18 cellular contexts compared by ENCODE assay signal in the genomic region with DNA sequence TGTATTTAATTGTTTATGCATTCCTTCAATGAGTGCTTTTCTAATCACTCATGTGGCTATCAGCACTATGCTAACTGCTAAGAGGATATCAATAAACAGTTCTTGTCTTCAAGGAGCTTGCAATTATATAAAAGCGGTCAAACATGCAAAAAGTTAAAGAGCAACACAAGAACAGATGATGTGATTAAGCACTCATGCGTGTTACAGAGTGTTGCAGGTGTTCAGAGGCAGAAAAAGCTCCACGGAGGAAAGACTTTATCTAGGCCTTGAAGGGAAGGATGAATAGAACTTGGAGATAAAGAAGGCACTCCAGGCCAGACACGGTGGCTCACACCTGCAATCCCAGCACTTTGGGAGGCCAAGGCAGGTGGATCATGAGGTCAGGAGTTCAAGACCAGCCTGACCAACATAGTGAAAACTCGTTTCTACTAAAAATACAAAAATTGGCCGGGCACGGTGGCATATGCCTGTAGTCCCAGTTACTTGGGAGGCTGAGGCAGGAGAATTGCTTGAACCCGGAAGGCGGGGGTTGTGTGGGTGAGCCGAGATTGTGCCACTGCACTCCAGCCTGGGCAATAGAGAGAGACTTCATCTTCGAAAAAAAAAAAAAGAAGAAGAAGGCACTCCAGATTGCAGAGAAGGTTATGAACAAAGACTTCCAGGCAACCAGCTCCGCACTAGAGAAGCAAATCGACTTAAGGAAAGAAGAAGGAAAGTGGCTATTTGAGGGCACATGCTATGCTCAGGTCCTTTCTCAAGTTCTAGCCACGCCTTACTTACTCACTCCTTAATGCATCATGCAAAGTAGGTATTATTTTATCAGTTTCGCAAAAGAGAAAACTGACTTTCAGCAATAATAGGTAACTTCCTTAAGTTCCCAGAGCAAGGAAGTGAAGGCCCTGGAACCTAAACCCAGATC. TPM values are rescaled to one million over a fixed set of nuclear protein-coding genes. Genes with fewer than 3 reads are reported as not detected.
DNase-seq lines count a peak whose midpoint lies in the region; ATAC-seq and TF ChIP-seq lines count a peak whose summit lies in the region.
"Had no signal": no experiment of that assay in that cellular context is flagged by ENCODE, and none has a peak within 500 bp of the region (broad histone marks: within the 10 kb centered on the region; RNA-seq: fewer than 3 reads in every experiment).

No MANE protein-coding gene starts in this region.

- peaks cover 18 to 32% (median 23%) of the 10 kb centered on the region in 3 donors for H3K36me3 Mint-ChIP-seq in CD8-positive, alpha-beta memory T cell

- H3K4me1 Mint-ChIP-seq in CD8-positive, alpha-beta memory T cell: peaks cover 78 to 96% (median 93%) of the 10 kb centered on the region in 3 donors

- H3K27me3 ChIP-seq in CD8-positive, alpha-beta memory T cell (ENCODE audit: insufficient read depth, low read length, poor library complexity, severe bottlenecking): no peaks in the 10 kb centered on the region
- H3K27me3 ChIP-seq in PC-9 (ENCODE audit: insufficient read depth, low read depth) (no peaks in the 10 kb centered on the region), H7 (ENCODE audit: control insufficient read depth, insufficient read depth, low read length) (peaks cover 2% of the 10 kb centered on the region)
- H3K27me3 ChIP-seq: MG63, right atrium auricular region had no signal

- no peak overlapping the region for H2AFZ ChIP-seq in PC-9

- H4K20me1 ChIP-seq in PC-9 (ENCODE audit: insufficient read depth): no peaks in the 10 kb centered on the region

- H3K4me3 Mint-ChIP-seq in CD8-positive, alpha-beta memory T cell: peak overlapping the region in 4 of 7 donors; percentile 2 to 53 (median 30)
- H3K4me3 Mint-ChIP-seq: activated T-cell treated with anti-CD3 and anti-CD28 coated beads, Interleukin-2, amount 50 U/mL, for 4 hours had no signal

- H3K27ac Mint-ChIP-seq in CD8-positive, alpha-beta memory T cell: peak overlapping the region; percentile 85 to 94 (median 90)

- no peaks in the 10 kb centered on the region for H3K9me3 Mint-ChIP-seq in CD8-positive, alpha-beta memory T cell
- H3K9me3 Mint-ChIP-seq: activated B cell treated with CpG ODN at 0.5 μM for 24 hours; activated T-cell treated with anti-CD3 and anti-CD28 coated beads, Interleukin-2, amount 50 U/mL, for 4 hours had no signal

- H3K4me3 ChIP-seq in CD8-positive, alpha-beta memory T cell (ENCODE audit: low read length): no peak overlapping the region
- no peak overlapping the region for H3K4me3 ChIP-seq in PC-9
- no peak overlapping the region for H3K4me3 ChIP-seq in H7 (ENCODE audit: insufficient read depth, low read depth, low read length)
- H3K4me3 ChIP-seq: MG63, right atrium auricular region had no signal

- no peak for TF ChIP-seq CTCF in PC-9 (conservative IDR thresholded peaks at IDR 0.05)

- H3K27ac ChIP-seq in CD8-positive, alpha-beta memory T cell (ENCODE audit: low read depth, low read length): no peak overlapping the region
- H3K27ac ChIP-seq in PC-9: no peak overlapping the region
- H3K27ac ChIP-seq: C4-2B, right atrium auricular region had no signal

- peaks cover 20% of the 10 kb centered on the region for H3K36me3 ChIP-seq in CD8-positive, alpha-beta memory T cell (ENCODE audit: insufficient read depth, low read length)
- H3K36me3 ChIP-seq in PC-9 (ENCODE audit: low read depth) (no peaks in the 10 kb centered on the region), H7 (replicated peaks; ENCODE audit: control insufficient read depth, insufficient read depth, low read length) (no peaks in the 10 kb centered on the region)
- H3K36me3 ChIP-seq: MG63, right atrium auricular region had no signal

- CTCF ChIA-PET in CD8-positive, alpha-beta memory T cell (lab: Charles Lee): interaction anchor here (0.7 kb wide), 1 partner anchor 28 kb away, joined by 3 read pairs; no protein-coding TSS in a partner anchor
- CTCF ChIA-PET in PC-9 (lab: Charles Lee): interaction anchor here (0.6 kb wide), 1 partner anchor 19 kb away, joined by 5 read pairs; no protein-coding TSS in a partner anchor

- no peaks in the 10 kb centered on the region for H3K79me2 ChIP-seq in PC-9 (ENCODE audit: low read depth)

- POLR2A ChIA-PET in CD8-positive, alpha-beta memory T cell (lab: Charles Lee): interaction anchor here (0.6 to 1.0 kb wide), 3 partner anchors 92 to 345 kb away, joined by 3 read pairs; no protein-coding TSS in a partner anchor
- POLR2A ChIA-PET in PC-9 (lab: Charles Lee; ENCODE audit: unreplicated experiment): interaction anchor here (0.5 kb wide), 1 partner anchor 1158 kb away, joined by 3 read pairs; no protein-coding TSS in a partner anchor

- H3K9me3 ChIP-seq in CD8-positive, alpha-beta memory T cell (ENCODE audit: low read length): no peaks in the 10 kb centered on the region
- no peaks in the 10 kb centered on the region for H3K9me3 ChIP-seq in PC-9 (ENCODE audit: insufficient read depth, low read depth)
- H3K9me3 ChIP-seq: MG63, right atrium auricular region had no signal

- H3K9me2 ChIP-seq in PC-9 (ENCODE audit: insufficient read depth): no peaks in the 10 kb centered on the region

- no TSS peak for BruUV-seq in PC-9 (replicated peaks; lab: Mats Ljungman, UMichigan)

- peaks cover 49% of the 10 kb centered on the region for H3F3A ChIP-seq in PC-9 (ENCODE audit: insufficient read depth, low read depth)

- H3K4me1 ChIP-seq in CD8-positive, alpha-beta memory T cell (ENCODE audit: insufficient read depth, low read length): peaks cover 84% of the 10 kb centered on the region
- peaks cover 94% of the 10 kb centered on the region for H3K4me1 ChIP-seq in PC-9 (replicated peaks; ENCODE audit: insufficient read depth)

- ATAC-seq in esophagus mucosa: peak; percentile 43
- ATAC-seq in HG02623 (IDR thresholded peaks at IDR 0.05; ENCODE audit: unreplicated experiment): no peak
- ATAC-seq: activated T-cell treated with anti-CD3 and anti-CD28 coated beads, Interleukin-2, amount 50 U/mL, for 4 hours; SK-N-SH treated with all-trans-retinoic acid at 6 μM for 48 hours had no signal

- intact Hi-C loops in PC-9 (cut with micrococcal nuclease; ENCODE audit: unreplicated experiment): no loop called here

- DNase-seq in CD1c-positive myeloid dendritic cell (ENCODE audit: extremely low spot score): peak; percentile 83
- DNase-seq in CD8-positive, alpha-beta memory T cell: no peak
- DNase-seq in PC-9: peak in 1 of 2 experiments; percentile 85
- DNase-seq in stimulated activated CD4-positive, alpha-beta T cell treated with anti-CD3 and anti-CD28 coated beads, Interleukin-12 subunit alpha, Interleukin-12 subunit beta, amount 100 ng/mL, for 4 hours: no peak
- no peak for DNase-seq in H7
- DNase-seq in germinal center (ENCODE audit: low spot score): no peak
- DNase-seq: activated B cell treated with CpG ODN at 0.5 μM for 24 hours; activated T-cell treated with anti-CD3 and anti-CD28 coated beads, Interleukin-2, amount 50 U/mL, for 4 hours; dermis blood vessel endothelial cell; left cardiac atrium; MG63; NCI-H2227 treated with DMSO at 0.1 percent for 48 hours had no signal

- no peaks in the 10 kb centered on the region for H3K27me3 Mint-ChIP-seq in CD8-positive, alpha-beta memory T cell
- H3K27me3 Mint-ChIP-seq: activated B cell treated with CpG ODN at 0.5 μM for 24 hours had no signal

- peak overlapping the region; percentile 69 for H3K4me2 ChIP-seq in PC-9

RNA-seq across cellular contexts. Expression of a gene that starts 13.8 kb away (rescaled TPM):
- total RNA-seq in CD8-positive, alpha-beta memory T cell: 100 to 1,000 TPM; 534 to 541 TPM
- polyA plus RNA-seq in CD8-positive, alpha-beta memory T cell: 1,158 TPM
- total RNA-seq in PC-9 (2021) (not detected in 2 replicates), esophagus mucosa (1.2 TPM)
- total RNA-seq in H7 (2014; rRNA removed; shearing (Covaris generic)): not detected in 2 replicates
- total RNA-seq: dermis blood vessel endothelial cell, fibroblast of lung had no signal
- polyA plus RNA-seq: fibroblast of lung had no signal

RNA-seq across cellular contexts. Expression of a gene that starts 24.1 kb away (rescaled TPM):
- total RNA-seq in CD8-positive, alpha-beta memory T cell: 100 to 1,000 TPM; 426 to 438 TPM
- polyA plus RNA-seq in CD8-positive, alpha-beta memory T cell: 1,253 TPM
- total RNA-seq in PC-9 (2021): not detected in 2 replicates
- 4.0 TPM for total RNA-seq in esophagus mucosa
- 1.5 TPM in 1 of 2 replicates, not detected in the other for total RNA-seq in H7 (2014; rRNA removed; shearing (Covaris generic))
- total RNA-seq: dermis blood vessel endothelial cell, fibroblast of lung had no signal
- polyA plus RNA-seq: fibroblast of lung had no signal

RNA-seq across cellular contexts. Expression of a gene that starts 25.8 kb away (rescaled TPM):
- total RNA-seq in CD8-positive, alpha-beta memory T cell: 100 to 1,000 TPM; 167 to 170 TPM
- 414 TPM for polyA plus RNA-seq in CD8-positive, alpha-beta memory T cell
- not detected in 2 replicates for total RNA-seq in PC-9 (2021)
- 0.76 TPM for total RNA-seq in esophagus mucosa
- total RNA-seq in H7 (2014; rRNA removed; shearing (Covaris generic)): not detected in 2 replicates
- total RNA-seq: activated B cell treated with CpG ODN at 0.5 μM for 24 hours, dermis blood vessel endothelial cell, fibroblast of lung had no signal
- polyA plus RNA-seq: fibroblast of lung had no signal

RNA-seq across cellular contexts. Expression of a gene that starts 41.0 kb away (rescaled TPM):
- 10 to 100 TPM; 55.9 to 56.8 TPM for total RNA-seq in CD8-positive, alpha-beta memory T cell
- 27.8 TPM for polyA plus RNA-seq in CD8-positive, alpha-beta memory T cell
- total RNA-seq in PC-9 (2021) (24.9 and 30.9 TPM in 2 replicates), esophagus mucosa (23.6 TPM)
- total RNA-seq in H7 (2014; rRNA removed; shearing (Covaris generic)): 34.3 and 39.1 TPM in 2 replicates

RNA-seq across cellular contexts. Expression of a gene that starts 54.3 kb away (rescaled TPM):
- total RNA-seq in CD8-positive, alpha-beta memory T cell: 1 to 10 TPM; 4.5 to 5.5 TPM
- polyA plus RNA-seq in CD8-positive, alpha-beta memory T cell: 0.36 TPM
- 39.4 and 43.1 TPM in 2 replicates for total RNA-seq in PC-9 (2021)
- 457 TPM for total RNA-seq in esophagus mucosa
- total RNA-seq in H7 (2014; rRNA removed; shearing (Covaris generic)): 0.38 and 0.48 TPM in 2 replicates
- total RNA-seq: activated B cell treated with CpG ODN at 0.5 μM for 24 hours, fibroblast of lung had no signal
- polyA plus RNA-seq: fibroblast of lung had no signal

Comparison
In these comparisons a context has a peak if more than half of its experiments do, and no peak if none do; other contexts are left out.
1. RNA of a gene that starts 13.8 kb away (total RNA-seq): 534 to 541 TPM in CD8-positive, alpha-beta memory T cell; 1.2 TPM in esophagus mucosa (single experiment), not detected in PC-9 and not detected in H7; every median in the first group is over 100 times any median in the second.
2. RNA of a gene that starts 24.1 kb away (total RNA-seq): 426 to 438 TPM in CD8-positive, alpha-beta memory T cell; 4.0 TPM in esophagus mucosa (single experiment), 1.5 TPM in H7 and not detected in PC-9; every median in the first group is over 10 times any median in the second.
3. RNA of a gene that starts 25.8 kb away (total RNA-seq): 167 to 170 TPM in CD8-positive, alpha-beta memory T cell; 0.76 TPM in esophagus mucosa (single experiment), not detected in PC-9 and not detected in H7; every median in the first group is over 10 times any median in the second.